In genomic region chr17:61618950-61619349, GRCh38 we compare ENCODE assay signal across 1 cellular context.
TF ChIP-seq lines count a peak whose summit lies in the region.

No MANE protein-coding gene starts in this region.

TF ChIP-seq in GM12878, 131 proteins besides CTCF, POLR2A, EP300 and RAD21:
- peak; percentile 89; the same call in 1 of the 2 replicates for TF ChIP-seq NFXL1 (IDR thresholded peaks at IDR 0.05; ENCODE audit: borderline replicate concordance)
- peak in 1 of 2 experiments; percentile 33; a peak in 1 of 4 replicates for TF ChIP-seq ETV6 (conservative IDR thresholded peaks at IDR 0.05 in 1 of 2, IDR thresholded peaks at IDR 0.05 in 1 of 2; ENCODE audit: borderline replicate concordance in 1 of 2, low read depth in 1 of 2)
- TF ChIP-seq EGR1 (IDR thresholded peaks at IDR 0.05; ENCODE audit: borderline replicate concordance in 1 of 2, low read depth in 2 of 2, low read length in 2 of 2), result no peak
- TF ChIP-seq RB1 (IDR thresholded peaks at IDR 0.05; ENCODE audit: borderline replicate concordance), result no peak
TF ChIP-seq in GM12878: peak in this region for 2.
